Comparison of ENCODE assay signal across 1 cellular context in genomic region chr14:99095369-99095768, GRCh38.
TF ChIP-seq lines count a peak whose summit lies in the region.

No MANE protein-coding gene starts in this region.

TF ChIP-seq in GM23338, 12 proteins besides CTCF, POLR2A, EP300 and RAD21 (continued from another document):
- TF ChIP-seq REST (IDR thresholded peaks at IDR 0.05; ENCODE audit: unreplicated experiment) (no peak), ZNF331 (CRISPR knock-in tag; IDR thresholded peaks at IDR 0.05; ENCODE audit: low read depth) (no peak), STAT1 (IDR thresholded peaks at IDR 0.05; ENCODE audit: unreplicated experiment) (no peak), EZH2phosphoT487 (IDR thresholded peaks at IDR 0.05; ENCODE audit: unreplicated experiment) (no peak), ZNF114 (CRISPR knock-in tag; IDR thresholded peaks at IDR 0.05) (no peak), JUNB (IDR thresholded peaks at IDR 0.05; ENCODE audit: unreplicated experiment) (no peak)
TF ChIP-seq in GM23338: peak in this region for 0.
